18 cellular contexts compared by ENCODE assay signal in genomic region chr9:115517335-115518075, GRCh38.
DNase-seq lines count a peak whose midpoint lies in the region; ATAC-seq and TF ChIP-seq lines count a peak whose summit lies in the region.
"Had no signal": no experiment of that assay in that cellular context is flagged by ENCODE, and none has a peak within 500 bp of the region (broad histone marks: within the 10 kb centered on the region; RNA-seq: fewer than 3 reads in every experiment).

No MANE protein-coding gene starts in this region.

- H3K27ac Mint-ChIP-seq in WTC11 (peak overlapping the region; percentile 48; the same call in 1 of the 2 replicates), progenitor cell of endocrine pancreas (no peak overlapping the region)
- H3K27ac Mint-ChIP-seq: CD8-positive, alpha-beta memory T cell; H9; IgD-negative memory B cell had no signal

- H3K27me3 ChIP-seq in AG04450 (ENCODE audit: control insufficient read depth, insufficient read depth, low read length): no peaks in the 10 kb centered on the region
- no peaks in the 10 kb centered on the region for H3K27me3 ChIP-seq in mesendoderm (ENCODE audit: insufficient read depth, low read length, poor library complexity)
- H3K27me3 ChIP-seq: BLaER1 had no signal

- no peaks in the 10 kb centered on the region for H3K4me1 ChIP-seq in mesendoderm (ENCODE audit: control insufficient read depth, low read depth, low read length)
- H3K4me1 ChIP-seq: BLaER1 had no signal

- no peak overlapping the region for H2AK5ac ChIP-seq in mesendoderm (ENCODE audit: low read length)

- H3K27ac ChIP-seq in AG04450 (ENCODE audit: low read depth, low read length): no peak overlapping the region
- H3K27ac ChIP-seq in mesendoderm (ENCODE audit: low read depth, low read length): no peak overlapping the region
- H3K27ac ChIP-seq: BLaER1 had no signal

- H3K4me1 Mint-ChIP-seq in WTC11 (peaks cover 22% of the 10 kb centered on the region), progenitor cell of endocrine pancreas (ENCODE audit: low read depth) (no peaks in the 10 kb centered on the region)
- H3K4me1 Mint-ChIP-seq: CD8-positive, alpha-beta memory T cell; IgD-negative memory B cell had no signal

- H3K56ac ChIP-seq in mesendoderm (ENCODE audit: low read length): no peak overlapping the region

- DNase-seq in AG04450 (ENCODE audit: low read depth, low spot score): peak; percentile 68
- peak; percentile 48 for DNase-seq in GM04504 (ENCODE audit: low read depth)
- no peak for DNase-seq in WTC11 (ENCODE audit: low spot score)
- peak; percentile 2 for DNase-seq in hepatic stellate cell (ENCODE audit: low spot score)
- no peak for DNase-seq in DMS79 treated with DMSO at 0.1 percent for 48 hours (lab: John Stamatoyannopoulos, UW)
- no peak for DNase-seq in progenitor cell of endocrine pancreas (ENCODE audit: low spot score, unreplicated experiment)
- DNase-seq in 8988T: no peak
- no peak for DNase-seq in mesendoderm
- DNase-seq: CD8-positive, alpha-beta memory T cell; H9; NCI-H1417 treated with DMSO at 0.1 percent for 48 hours; NCI-H2029; NCI-H2171 treated with DMSO at 0.1 percent for 48 hours; NCI-H82; Right ventricle myocardium superior had no signal

- no peaks in the 10 kb centered on the region for H3K79me2 ChIP-seq in mesendoderm (ENCODE audit: control insufficient read depth, insufficient read depth, low read length)

- no peak overlapping the region for H2BK120ac ChIP-seq in mesendoderm (ENCODE audit: low read depth, low read length)

- no peak overlapping the region for H4K8ac ChIP-seq in mesendoderm (ENCODE audit: low read depth, low read length)

- H3K4ac ChIP-seq in mesendoderm (ENCODE audit: low read depth, low read length): no peak overlapping the region

- H3K4me2 ChIP-seq in mesendoderm (ENCODE audit: low read length): no peak overlapping the region
- H3K4me2 ChIP-seq: BLaER1 had no signal

- no peaks in the 10 kb centered on the region for H3K36me3 ChIP-seq in mesendoderm (ENCODE audit: control insufficient read depth, insufficient read depth, low read length)
- H3K36me3 ChIP-seq: BLaER1 had no signal

- no peak for ATAC-seq in WTC11
- ATAC-seq: Panc1 had no signal

- H3K4me3 Mint-ChIP-seq in WTC11 (no peak overlapping the region), progenitor cell of endocrine pancreas (ENCODE audit: low read depth) (no peak overlapping the region)
- H3K4me3 Mint-ChIP-seq: CD8-positive, alpha-beta memory T cell; H9; IgD-negative memory B cell had no signal

- H3K27me3 Mint-ChIP-seq in WTC11 (ENCODE audit: low read depth) (no peaks in the 10 kb centered on the region), progenitor cell of endocrine pancreas (peaks cover 4% of the 10 kb centered on the region)

- H2BK5ac ChIP-seq in mesendoderm (ENCODE audit: low read length): no peak overlapping the region

- H3K79me1 ChIP-seq in mesendoderm (ENCODE audit: low read length): no peaks in the 10 kb centered on the region

- no peak overlapping the region for H3K18ac ChIP-seq in mesendoderm (ENCODE audit: low read length)

- H3K36me3 Mint-ChIP-seq in WTC11 (peaks cover 67% of the 10 kb centered on the region), progenitor cell of endocrine pancreas (ENCODE audit: insufficient read depth) (no peaks in the 10 kb centered on the region)
- H3K36me3 Mint-ChIP-seq: CD8-positive, alpha-beta memory T cell; IgD-negative memory B cell had no signal

- no peak overlapping the region for H3K23ac ChIP-seq in mesendoderm (ENCODE audit: low read length)

- H3K9me3 Mint-ChIP-seq in WTC11 (no peaks in the 10 kb centered on the region), progenitor cell of endocrine pancreas (ENCODE audit: low read depth) (no peaks in the 10 kb centered on the region)
- H3K9me3 Mint-ChIP-seq: CD8-positive, alpha-beta memory T cell; H9 had no signal

- no peak for TF ChIP-seq CTCF in AG04450 (IDR thresholded peaks at IDR 0.05; ENCODE audit: low read depth, low read length)
- no peak for TF ChIP-seq CTCF in WTC11 (IDR thresholded peaks at IDR 0.05)
- no peak for TF ChIP-seq CTCF in progenitor cell of endocrine pancreas (IDR thresholded peaks at IDR 0.05; ENCODE audit: unreplicated experiment)

- POLR2A ChIA-PET in AG04450 (lab: Yijun Ruan, JAX): interaction anchor here (0.6 to 0.7 kb wide), 3 partner anchors 144 to 449 kb away, joined by 3 read pairs; no protein-coding TSS in a partner anchor
- POLR2A ChIA-PET in WTC11 (lab: Charles Lee): interaction anchor here (0.7 kb wide), 1 partner anchor 408 kb away, joined by 3 read pairs; no protein-coding TSS in a partner anchor

- CTCF ChIA-PET in AG04450 (lab: Charles Lee): interaction anchor here (0.6 kb wide), 1 partner anchor 503 kb away, joined by 3 read pairs; no protein-coding TSS in a partner anchor
- CTCF ChIA-PET in WTC11 (lab: Charles Lee): interaction anchor here (0.6 kb wide), 1 partner anchor 1714 kb away, joined by 4 read pairs; no protein-coding TSS in a partner anchor

- no peak overlapping the region for H4K5ac ChIP-seq in mesendoderm (ENCODE audit: low read length)

- H3K9ac ChIP-seq in mesendoderm (ENCODE audit: low read length): no peak overlapping the region
- H3K9ac ChIP-seq: BLaER1 had no signal

- H3K4me3 ChIP-seq in AG04450 (ENCODE audit: low read depth, low read length) (no peak overlapping the region), mesendoderm (ENCODE audit: low read length) (no peak overlapping the region)
- H3K4me3 ChIP-seq: BLaER1 had no signal

- no peak overlapping the region for H2BK15ac ChIP-seq in mesendoderm (replicated peaks; ENCODE audit: low read depth)

- H3K9me3 ChIP-seq in AG04450 (ENCODE audit: control insufficient read depth, insufficient read depth, low read length): no peaks in the 10 kb centered on the region
- H3K9me3 ChIP-seq: BLaER1 had no signal

TF ChIP-seq in WTC11, 78 proteins besides CTCF, POLR2A, EP300 and RAD21:
- TF ChIP-seq, protein P1, sequence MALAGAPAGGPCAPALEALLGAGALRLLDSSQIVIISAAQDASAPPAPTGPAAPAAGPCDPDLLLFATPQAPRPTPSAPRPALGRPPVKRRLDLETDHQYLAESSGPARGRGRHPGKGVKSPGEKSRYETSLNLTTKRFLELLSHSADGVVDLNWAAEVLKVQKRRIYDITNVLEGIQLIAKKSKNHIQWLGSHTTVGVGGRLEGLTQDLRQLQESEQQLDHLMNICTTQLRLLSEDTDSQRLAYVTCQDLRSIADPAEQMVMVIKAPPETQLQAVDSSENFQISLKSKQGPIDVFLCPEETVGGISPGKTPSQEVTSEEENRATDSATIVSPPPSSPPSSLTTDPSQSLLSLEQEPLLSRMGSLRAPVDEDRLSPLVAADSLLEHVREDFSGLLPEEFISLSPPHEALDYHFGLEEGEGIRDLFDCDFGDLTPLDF (CRISPR knock-in tag; IDR thresholded peaks at IDR 0.05): no peak
- TF ChIP-seq, protein P2, sequence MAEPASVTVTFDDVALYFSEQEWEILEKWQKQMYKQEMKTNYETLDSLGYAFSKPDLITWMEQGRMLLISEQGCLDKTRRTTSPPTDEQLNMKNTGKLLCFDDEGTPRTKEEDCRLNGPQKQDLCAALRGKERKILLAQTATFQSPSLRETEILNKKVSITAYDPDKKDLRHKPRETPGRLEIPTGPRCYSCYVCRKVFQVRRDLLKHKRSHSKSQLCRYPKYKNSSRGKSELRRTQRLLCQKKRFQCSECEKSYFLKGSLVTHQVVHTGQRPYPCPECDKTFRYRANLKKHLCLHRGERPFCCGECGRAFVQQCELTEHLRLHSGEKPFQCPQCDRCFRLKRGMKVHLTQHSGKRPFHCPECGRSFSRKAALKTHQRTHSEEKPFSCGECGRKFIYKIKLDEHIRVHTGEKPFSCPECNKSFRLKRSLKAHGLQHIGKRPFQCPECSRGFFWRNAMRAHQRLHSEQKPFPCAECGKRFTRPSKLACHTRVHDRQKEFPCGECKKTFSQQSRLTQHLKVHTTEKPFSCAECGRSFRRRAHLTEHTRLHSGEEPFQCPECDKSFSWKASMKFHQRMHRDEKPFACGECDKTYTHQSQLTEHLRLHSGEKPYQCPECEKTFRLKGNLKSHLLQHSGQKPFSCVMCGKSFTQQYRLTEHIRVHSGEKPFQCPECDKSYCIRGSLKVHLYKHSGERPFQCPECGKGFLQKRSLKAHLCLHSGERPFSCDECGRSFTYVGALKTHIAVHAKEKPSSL (CRISPR knock-in tag; conservative IDR thresholded peaks at IDR 0.05): no peak

Comparison
In these comparisons a context has a peak if more than half of its experiments do, and no peak if none do; other contexts are left out.
1. DNase-seq: peak in AG04450 (single experiment), GM04504 (single experiment) and hepatic stellate cell (single experiment); none in WTC11 (single experiment), DMS79 treated with DMSO at 0.1 percent for 48 hours (single experiment), progenitor cell of endocrine pancreas (single experiment), 8988T (single experiment) and mesendoderm (single experiment).